8 cellular contexts compared by ENCODE assay signal in genomic region chrX:111680988-111681779, GRCh38. TPM values are rescaled to one million over a fixed set of nuclear protein-coding genes. Genes with fewer than 3 reads are reported as not detected.
DNase-seq lines count a peak whose midpoint lies in the region; ATAC-seq and TF ChIP-seq lines count a peak whose summit lies in the region.

Gene ALG13, plus strand, starts transcription at chrX:111681170. Its CDS starts 49 bp downstream, at chrX:111681219.

- peaks cover 13% of the 10 kb centered on the region; the same call in 1 of the 2 replicates for H4K20me1 ChIP-seq in PC-3 (ENCODE audit: low read length)

- TF ChIP-seq CTCF in PC-3 (conservative IDR thresholded peaks at IDR 0.05; ENCODE audit: low read depth, low read length) (peak; percentile 67), epithelial cell of proximal tubule (conservative IDR thresholded peaks at IDR 0.05; ENCODE audit: low read depth, low read length) (peak; percentile 63)

- peaks cover 26% of the 10 kb centered on the region for H3K36me3 ChIP-seq in PC-3 (ENCODE audit: low read depth, low read length)

- CTCF ChIA-PET in PC-3 (lab: Charles Lee) = interaction anchor here (0.5 to 0.7 kb wide), 2 partner anchors 78 to 79 kb away, joined by 3 to 5 read pairs; no protein-coding TSS in a partner anchor

- no peaks in the 10 kb centered on the region for H3K27me3 ChIP-seq in PC-3 (ENCODE audit: low read length)

- ATAC-seq in GM21619 (IDR thresholded peaks at IDR 0.05; ENCODE audit: unreplicated experiment) (peak; percentile 96), PC-3 (peak; percentile 92)

- peak; percentile 78 for DNase-seq in DMS53 treated with DMSO at 0.1 percent for 48 hours (lab: John Stamatoyannopoulos, UW; ENCODE audit: unreplicated experiment)
- DNase-seq in Jurkat, Clone E6-1 (ENCODE audit: low read depth, low spot score) = peak; percentile 84
- DNase-seq in PC-3 = peak; percentile 87
- DNase-seq in activated T-cell treated with anti-CD3 and anti-CD28 coated beads, Interleukin-2, amount 50 U/mL, for 1 hour = peak; percentile 88
- peak; percentile 27 for DNase-seq in epithelial cell of proximal tubule (ENCODE audit: low read depth)
- peak; percentile 92 for DNase-seq in mucosa of gallbladder (ENCODE audit: low spot score)
- DNase-seq in stimulated activated CD8-positive, alpha-beta memory T cell treated with anti-CD3 and anti-CD28 coated beads, Interleukin-4, amount 100 ng/mL, for 4 hours (ENCODE audit: low read depth in 2 of 2, low spot score in 1 of 2) = peak; percentile 76 to 80

- no peaks in the 10 kb centered on the region for H3K9me3 ChIP-seq in PC-3 (ENCODE audit: low read length)

- no peaks in the 10 kb centered on the region for H3F3A ChIP-seq in PC-3 (ENCODE audit: low read length, unreplicated experiment)

- H3K4me3 ChIP-seq in Jurkat, Clone E6-1 (ENCODE audit: low read length) = peak within 1 kb of the TSS; percentile 68
- H3K4me3 ChIP-seq in PC-3 (ENCODE audit: low read length) = peak within 1 kb of the TSS; percentile 89
- peak within 1 kb of the TSS; percentile 79 for H3K4me3 ChIP-seq in epithelial cell of proximal tubule (ENCODE audit: low read depth, low read length)

- POLR2A ChIA-PET in PC-3 (lab: Charles Lee; ENCODE audit: unreplicated experiment) = interaction anchor here (0.6 to 0.9 kb wide), 3 partner anchors 34 to 1307 kb away, joined by 3 to 5 read pairs (median 5); no protein-coding TSS in a partner anchor

- H3K9ac ChIP-seq in PC-3 (ENCODE audit: low read length) = peak within 1 kb of the TSS; percentile 100

- peak within 1 kb of the TSS; percentile 97 for H3K27ac ChIP-seq in PC-3 (ENCODE audit: low read length)

- BruUV-seq in PC-3 (replicated peaks; lab: Mats Ljungman, UMichigan) = TSS peak; percentile 90

- H2AFZ ChIP-seq in PC-3 (ENCODE audit: low read length) = peak within 1 kb of the TSS; percentile 94

- H3K9me2 ChIP-seq in PC-3 (replicated peaks; ENCODE audit: low read length) = no peaks in the 10 kb centered on the region

- H3K4me2 ChIP-seq in PC-3 (ENCODE audit: low read length) = peak within 1 kb of the TSS; percentile 70

- H3K4me1 ChIP-seq in PC-3 (ENCODE audit: insufficient read depth, low read length) = peaks cover 11% of the 10 kb centered on the region

- H3K79me2 ChIP-seq in PC-3 (ENCODE audit: low read length) = peaks cover 26% of the 10 kb centered on the region

- intact Hi-C loops in PC-3 (cut with micrococcal nuclease) = no loop called here

RNA-seq across cellular contexts. Expression of gene ALG13, which starts in this region (rescaled TPM):
- polyA plus RNA-seq in Jurkat, Clone E6-1 (2012; ENCODE audit: insufficient read depth, insufficient read length) = 46.2 TPM
- total RNA-seq in PC-3 (2014; rRNA removed) = 79.0 and 101 TPM in 2 replicates
- 26.1 and 49.1 TPM in 2 replicates for total RNA-seq in epithelial cell of proximal tubule
- total RNA-seq in mucosa of gallbladder = 56.9 TPM

Comparison
In these comparisons a context has a peak if more than half of its experiments do, and no peak if none do; other contexts are left out.
1. Peak in every context shown above with its lines: DNase-seq, ATAC-seq, H3K4me3 ChIP-seq and H3K27ac ChIP-seq.
2. DNase-seq: peak in every context shown above with its lines; median percentile 92 in mucosa of gallbladder; 88 in activated T-cell treated with anti-CD3 and anti-CD28 coated beads, Interleukin-2, amount 50 U/mL, for 1 hour; 87 in PC-3; 84 in Jurkat, Clone E6-1; 78 in DMS53 treated with DMSO at 0.1 percent for 48 hours; 78 in stimulated activated CD8-positive, alpha-beta memory T cell treated with anti-CD3 and anti-CD28 coated beads, Interleukin-4, amount 100 ng/mL, for 4 hours; 27 in epithelial cell of proximal tubule.